ENCODE assay signal across 10 cellular contexts in the genomic region with DNA sequence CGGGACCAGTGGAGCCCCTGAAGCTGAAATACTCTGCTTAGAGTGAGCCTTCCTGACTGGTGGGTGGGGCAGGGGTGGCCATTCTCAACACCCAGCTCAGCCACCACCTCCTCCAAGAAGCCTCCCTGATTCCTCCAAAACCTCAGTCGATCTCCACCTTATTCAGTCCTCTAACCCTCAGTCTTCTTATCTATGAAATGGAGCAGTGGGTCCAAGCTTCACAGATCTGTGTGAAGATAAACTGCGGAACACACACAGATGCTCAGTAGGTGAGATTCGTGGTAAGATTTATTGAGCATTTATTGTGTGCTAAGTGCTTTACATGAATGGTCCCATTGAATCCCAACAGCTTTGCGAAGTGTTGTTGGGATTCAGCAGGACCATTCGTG.
DNase-seq lines count a peak whose midpoint lies in the region; ATAC-seq and TF ChIP-seq lines count a peak whose summit lies in the region.
"Had no signal": no experiment of that assay in that cellular context is flagged by ENCODE, and none has a peak within 500 bp of the region (broad histone marks: within the 10 kb centered on the region; RNA-seq: fewer than 3 reads in every experiment).

No MANE protein-coding gene starts in this region.

- H2AFZ ChIP-seq in fibroblast of lung (ENCODE audit: low read length): no peak overlapping the region

- TF ChIP-seq CTCF in fibroblast of lung (conservative IDR thresholded peaks at IDR 0.05 in 1 of 2, IDR thresholded peaks at IDR 0.05 in 1 of 2; ENCODE audit: low read depth in 1 of 2, low read length in 2 of 2): no peak

- CTCF ChIA-PET in activated CD8-positive, alpha-beta memory T cell treated with anti-CD3 and anti-CD28 coated beads, Interleukin-2, amount 10 ng/mL, durations not matched to agents 7 days and 5 days (lab: Charles Lee): interaction anchor here (1.0 to 9.1 kb wide), 15 partner anchors 10 to 125 kb away, joined by 3 to 144 read pairs (median 7); no protein-coding TSS in a partner anchor

- H3K9me3 Mint-ChIP-seq in activated CD8-positive, alpha-beta memory T cell treated with anti-CD3 and anti-CD28 coated beads, Interleukin-2, amount 10 ng/mL, durations not matched to agents 7 days and 5 days (ENCODE audit: low read depth): no peaks in the 10 kb centered on the region
- no peaks in the 10 kb centered on the region for H3K9me3 Mint-ChIP-seq in stimulated activated naive B cell treated with anti-CD40 and anti-IgM and Interleukin-4, amounts not matched to agents 10 μg/mL and 1 μg/mL and 100 μg/mL, for 72 hours
- H3K9me3 Mint-ChIP-seq: mesothelial cell of epicardium had no signal

- H3K36me3 Mint-ChIP-seq in activated CD8-positive, alpha-beta memory T cell treated with anti-CD3 and anti-CD28 coated beads, Interleukin-2, amount 10 ng/mL, durations not matched to agents 7 days and 5 days: no peaks in the 10 kb centered on the region
- no peaks in the 10 kb centered on the region for H3K36me3 Mint-ChIP-seq in stimulated activated naive B cell treated with anti-CD40 and anti-IgM and Interleukin-4, amounts not matched to agents 10 μg/mL and 1 μg/mL and 100 μg/mL, for 72 hours
- H3K36me3 Mint-ChIP-seq: mesothelial cell of epicardium had no signal

- peaks cover 74% of the 10 kb centered on the region for H3K4me1 Mint-ChIP-seq in activated CD8-positive, alpha-beta memory T cell treated with anti-CD3 and anti-CD28 coated beads, Interleukin-2, amount 10 ng/mL, durations not matched to agents 7 days and 5 days
- peaks cover 41 to 81% of the 10 kb centered on the region in 2 donors for H3K4me1 Mint-ChIP-seq in stimulated activated naive B cell treated with anti-CD40 and anti-IgM and Interleukin-4, amounts not matched to agents 10 μg/mL and 1 μg/mL and 100 μg/mL, for 72 hours

- no peaks in the 10 kb centered on the region for H3K9me3 ChIP-seq in SJSA1 (replicated peaks)
- no peaks in the 10 kb centered on the region for H3K9me3 ChIP-seq in fibroblast of lung (ENCODE audit: control insufficient read depth, insufficient read depth, low read depth, low read length)
- H3K9me3 ChIP-seq: thoracic aorta had no signal

- peak overlapping the region; percentile 97 for H3K27ac Mint-ChIP-seq in activated CD8-positive, alpha-beta memory T cell treated with anti-CD3 and anti-CD28 coated beads, Interleukin-2, amount 10 ng/mL, durations not matched to agents 7 days and 5 days
- peak overlapping the region; percentile 98 for H3K27ac Mint-ChIP-seq in stimulated activated naive B cell treated with anti-CD40 and anti-IgM and Interleukin-4, amounts not matched to agents 10 μg/mL and 1 μg/mL and 100 μg/mL, for 72 hours

- peak overlapping the region; percentile 23 for H3K9ac ChIP-seq in fibroblast of lung (ENCODE audit: insufficient read depth, low read length)

- peaks cover 18% of the 10 kb centered on the region for H3K4me1 ChIP-seq in SJSA1 (replicated peaks)
- H3K4me1 ChIP-seq in fibroblast of lung (ENCODE audit: control insufficient read depth, extremely low read depth, insufficient read depth, low read length): peaks cover 3% of the 10 kb centered on the region

- H3K27ac ChIP-seq in SJSA1: peak overlapping the region; percentile 98
- no peak overlapping the region for H3K27ac ChIP-seq in fibroblast of lung (ENCODE audit: insufficient read depth, low read length)
- H3K27ac ChIP-seq: thoracic aorta had no signal

- no peaks in the 10 kb centered on the region for H3K79me2 ChIP-seq in fibroblast of lung (ENCODE audit: control insufficient read depth, insufficient read depth, low read length)

- DNase-seq in activated CD8-positive, alpha-beta memory T cell treated with anti-CD3 and anti-CD28 coated beads, Interleukin-2, amount 10 ng/mL, durations not matched to agents 7 days and 5 days: no peak
- DNase-seq in activated CD8-positive, alpha-beta memory T cell treated with anti-CD3 and anti-CD28 coated beads, Interleukin-2, amount 50 U/mL, for 4 hours: no peak
- DNase-seq in SJSA1 (ENCODE audit: low read depth in 1 of 2, low spot score in 2 of 2) (no peak), fibroblast of lung (ENCODE audit: low read depth in 2 of 2) (no peak), DMS79 (lab: John Stamatoyannopoulos, UW) (no peak)
- no peak for DNase-seq in stimulated activated naive B cell treated with anti-CD40 and anti-IgM and Interleukin-4, amounts not matched to agents 10 μg/mL and 1 μg/mL and 100 μg/mL, for 72 hours

- no peaks in the 10 kb centered on the region for H3K27me3 Mint-ChIP-seq in activated CD8-positive, alpha-beta memory T cell treated with anti-CD3 and anti-CD28 coated beads, Interleukin-2, amount 10 ng/mL, durations not matched to agents 7 days and 5 days
- no peaks in the 10 kb centered on the region for H3K27me3 Mint-ChIP-seq in stimulated activated naive B cell treated with anti-CD40 and anti-IgM and Interleukin-4, amounts not matched to agents 10 μg/mL and 1 μg/mL and 100 μg/mL, for 72 hours

- H3K36me3 ChIP-seq in SJSA1 (no peaks in the 10 kb centered on the region), fibroblast of lung (ENCODE audit: control insufficient read depth, insufficient read depth, low read length) (no peaks in the 10 kb centered on the region)
- H3K36me3 ChIP-seq: thoracic aorta had no signal

- H3K27me3 ChIP-seq in SJSA1 (replicated peaks) (no peaks in the 10 kb centered on the region), fibroblast of lung (ENCODE audit: control insufficient read depth, insufficient read depth, low read length) (no peaks in the 10 kb centered on the region)

- no peak for ATAC-seq in activated CD8-positive, alpha-beta memory T cell treated with anti-CD3 and anti-CD28 coated beads, Interleukin-2, amount 10 ng/mL, durations not matched to agents 7 days and 5 days
- ATAC-seq in stimulated activated naive B cell treated with anti-CD40 and anti-IgM and Interleukin-4, amounts not matched to agents 10 μg/mL and 1 μg/mL and 100 μg/mL, for 72 hours (replicated peaks): no peak
- ATAC-seq in GM18873 (IDR thresholded peaks at IDR 0.05; ENCODE audit: low FRiP score, unreplicated experiment) (no peak), HG02642 (IDR thresholded peaks at IDR 0.05; ENCODE audit: poor library complexity, unreplicated experiment) (no peak)

- H4K20me1 ChIP-seq in fibroblast of lung (ENCODE audit: control insufficient read depth, extremely low read depth, insufficient read depth, low read length): no peaks in the 10 kb centered on the region

- H3K4me2 ChIP-seq in fibroblast of lung (ENCODE audit: extremely low read depth, insufficient read depth, low read length): no peak overlapping the region

- H3K4me3 Mint-ChIP-seq in activated CD8-positive, alpha-beta memory T cell treated with anti-CD3 and anti-CD28 coated beads, Interleukin-2, amount 10 ng/mL, durations not matched to agents 7 days and 5 days: peak overlapping the region; percentile 71
- H3K4me3 Mint-ChIP-seq in stimulated activated naive B cell treated with anti-CD40 and anti-IgM and Interleukin-4, amounts not matched to agents 10 μg/mL and 1 μg/mL and 100 μg/mL, for 72 hours: peak overlapping the region; percentile 74 to 80
- H3K4me3 Mint-ChIP-seq: mesothelial cell of epicardium had no signal

- H3K4me3 ChIP-seq in SJSA1 (no peak overlapping the region), fibroblast of lung (replicated peaks in 1 of 4; ENCODE audit: control extremely low read depth in 1 of 4, insufficient read depth in 1 of 4, low read depth in 3 of 4, low read length in 4 of 4) (no peak overlapping the region)
